ENCODE assay signal across 14 cellular contexts in genomic region chr20:2753456-2754040, GRCh38. TPM values are rescaled to one million over a fixed set of nuclear protein-coding genes. Genes with fewer than 3 reads are reported as not detected.
DNase-seq lines count a peak whose midpoint lies in the region; ATAC-seq, FAIRE-seq and TF ChIP-seq lines count a peak whose summit lies in the region.
"Had no signal": no experiment of that assay in that cellular context is flagged by ENCODE, and none has a peak within 500 bp of the region (broad histone marks: within the 10 kb centered on the region; RNA-seq: fewer than 3 reads in every experiment).

No MANE protein-coding gene starts in this region.

- ATAC-seq in naive thymus-derived CD8-positive, alpha-beta T cell: no peak
- ATAC-seq in GM18517 (IDR thresholded peaks at IDR 0.05; ENCODE audit: unreplicated experiment) (no peak), HG03175 (IDR thresholded peaks at IDR 0.05; ENCODE audit: unreplicated experiment) (no peak)
- ATAC-seq: left lobe of liver, psoas muscle had no signal

- FAIRE-seq in RCC 7860 (lab: Jason Lieb, UNC): no peak

- POLR2A ChIA-PET in activated CD4-positive, alpha-beta memory T cell treated with anti-CD3 and anti-CD28 coated beads, Interleukin-2, amount 10 ng/mL, durations not matched to agents 7 days and 5 days (lab: Charles Lee): interaction anchor here (0.6 to 2.2 kb wide), 5 partner anchors 9 to 102 kb away, joined by 3 to 6 read pairs (median 5); no protein-coding TSS in a partner anchor
- POLR2A ChIA-PET in naive thymus-derived CD8-positive, alpha-beta T cell (lab: Charles Lee): interaction anchor here (0.6 to 2.8 kb wide), 6 partner anchors 12 to 228 kb away, joined by 3 to 14 read pairs (median 5); no protein-coding TSS in a partner anchor
- POLR2A ChIA-PET in A673 (lab: Charles Lee; ENCODE audit: low non-redundant PET): no interaction called here

- no peak overlapping the region for H3K27ac ChIP-seq in A673 (ENCODE audit: low read depth, low read length, poor library complexity, severe bottlenecking)
- H3K27ac ChIP-seq: psoas muscle had no signal

- no peak for DNase-seq in activated naive CD8-positive, alpha-beta T cell treated with anti-CD3 and anti-CD28 coated beads for 36 hours
- no peak for DNase-seq in activated CD4-positive, alpha-beta memory T cell treated with anti-CD3 and anti-CD28 coated beads, Interleukin-2, amount 10 ng/mL, durations not matched to agents 7 days and 5 days
- DNase-seq in naive thymus-derived CD8-positive, alpha-beta T cell: no peak
- no peak for DNase-seq in RCC 7860 (ENCODE audit: low spot score)
- no peak for DNase-seq in A673 (ENCODE audit: low spot score)
- DNase-seq: BE2C; hippocampal formation; NK-92 treated with Interleukin-12 subunit alpha and Interleukin-12 subunit beta, amount 100 ng/mL, for 24 hours; psoas muscle had no signal

- H3K9me3 Mint-ChIP-seq in activated naive CD8-positive, alpha-beta T cell (ENCODE audit: low read depth): no peaks in the 10 kb centered on the region
- H3K9me3 Mint-ChIP-seq in activated naive CD8-positive, alpha-beta T cell treated with anti-CD3 and anti-CD28 coated beads for 36 hours: no peaks in the 10 kb centered on the region
- no peaks in the 10 kb centered on the region for H3K9me3 Mint-ChIP-seq in activated CD4-positive, alpha-beta memory T cell treated with anti-CD3 and anti-CD28 coated beads, Interleukin-2, amount 10 ng/mL, durations not matched to agents 7 days and 5 days
- no peaks in the 10 kb centered on the region for H3K9me3 Mint-ChIP-seq in naive thymus-derived CD8-positive, alpha-beta T cell
- H3K9me3 Mint-ChIP-seq: endodermal cell had no signal

- CTCF ChIA-PET in activated CD4-positive, alpha-beta memory T cell treated with anti-CD3 and anti-CD28 coated beads, Interleukin-2, amount 10 ng/mL, durations not matched to agents 7 days and 5 days (lab: Charles Lee): interaction anchor here (0.8 to 2.5 kb wide), 7 partner anchors 12 to 91 kb away, joined by 3 to 21 read pairs (median 4); partner anchors contain the start of gene IDH3B
- CTCF ChIA-PET in A673 (lab: Charles Lee): interaction anchor here (0.6 kb wide), 1 partner anchor 173 kb away, joined by 7 read pairs; no protein-coding TSS in a partner anchor

- H3K9me3 ChIP-seq in A673 (ENCODE audit: low read depth, low read length, poor library complexity, severe bottlenecking): no peaks in the 10 kb centered on the region
- H3K9me3 ChIP-seq: BE2C, psoas muscle had no signal

- peaks cover 41% of the 10 kb centered on the region for H3K27me3 ChIP-seq in A673 (replicated peaks; ENCODE audit: insufficient read depth, low read depth, low read length, poor library complexity)
- H3K27me3 ChIP-seq: BE2C had no signal

- H3K27ac Mint-ChIP-seq in activated naive CD8-positive, alpha-beta T cell: no peak overlapping the region
- no peak overlapping the region for H3K27ac Mint-ChIP-seq in activated naive CD8-positive, alpha-beta T cell treated with anti-CD3 and anti-CD28 coated beads for 36 hours
- no peak overlapping the region for H3K27ac Mint-ChIP-seq in activated CD4-positive, alpha-beta memory T cell treated with anti-CD3 and anti-CD28 coated beads, Interleukin-2, amount 10 ng/mL, durations not matched to agents 7 days and 5 days
- H3K27ac Mint-ChIP-seq in naive thymus-derived CD8-positive, alpha-beta T cell: peak overlapping the region in 5 of 10 donors; percentile 27 to 86 (median 40)
- H3K27ac Mint-ChIP-seq: endodermal cell had no signal

- BruUV-seq in A673 (replicated peaks; lab: Mats Ljungman, UMichigan): no TSS peak

- peaks cover 20% of the 10 kb centered on the region for H3K4me1 Mint-ChIP-seq in activated naive CD8-positive, alpha-beta T cell (ENCODE audit: low read depth)
- H3K4me1 Mint-ChIP-seq in activated naive CD8-positive, alpha-beta T cell treated with anti-CD3 and anti-CD28 coated beads for 36 hours: peaks cover 19% of the 10 kb centered on the region
- H3K4me1 Mint-ChIP-seq in activated CD4-positive, alpha-beta memory T cell treated with anti-CD3 and anti-CD28 coated beads, Interleukin-2, amount 10 ng/mL, durations not matched to agents 7 days and 5 days: peaks cover 27% of the 10 kb centered on the region
- H3K4me1 Mint-ChIP-seq in naive thymus-derived CD8-positive, alpha-beta T cell: peaks cover 14 to 28% (median 26%) of the 10 kb centered on the region in 4 donors

- no peaks in the 10 kb centered on the region for H3K36me3 ChIP-seq in A673 (ENCODE audit: insufficient read depth, low read length, poor library complexity, severe bottlenecking)
- H3K36me3 ChIP-seq: BE2C had no signal

- H3K4me3 ChIP-seq in A673 (ENCODE audit: low read depth, low read length, poor library complexity, severe bottlenecking): no peak overlapping the region

- peaks cover 5% of the 10 kb centered on the region for H3K4me1 ChIP-seq in A673 (ENCODE audit: insufficient read depth, low read length, poor library complexity, severe bottlenecking)
- H3K4me1 ChIP-seq: BE2C had no signal

- intact Hi-C loops in A673 (cut with micrococcal nuclease; ENCODE audit: unreplicated experiment): no loop called here

- H3K4me3 Mint-ChIP-seq in activated naive CD8-positive, alpha-beta T cell: peak overlapping the region; percentile 84
- H3K4me3 Mint-ChIP-seq in activated naive CD8-positive, alpha-beta T cell treated with anti-CD3 and anti-CD28 coated beads for 36 hours: no peak overlapping the region
- peak overlapping the region; percentile 74 for H3K4me3 Mint-ChIP-seq in activated CD4-positive, alpha-beta memory T cell treated with anti-CD3 and anti-CD28 coated beads, Interleukin-2, amount 10 ng/mL, durations not matched to agents 7 days and 5 days
- H3K4me3 Mint-ChIP-seq in naive thymus-derived CD8-positive, alpha-beta T cell: peak overlapping the region; percentile 29 to 88 (median 83)

- H3K36me3 Mint-ChIP-seq in activated naive CD8-positive, alpha-beta T cell: no peaks in the 10 kb centered on the region
- no peaks in the 10 kb centered on the region for H3K36me3 Mint-ChIP-seq in activated naive CD8-positive, alpha-beta T cell treated with anti-CD3 and anti-CD28 coated beads for 36 hours
- no peaks in the 10 kb centered on the region for H3K36me3 Mint-ChIP-seq in activated CD4-positive, alpha-beta memory T cell treated with anti-CD3 and anti-CD28 coated beads, Interleukin-2, amount 10 ng/mL, durations not matched to agents 7 days and 5 days (ENCODE audit: low read depth)
- no peaks in the 10 kb centered on the region for H3K36me3 Mint-ChIP-seq in naive thymus-derived CD8-positive, alpha-beta T cell

- H3K27me3 Mint-ChIP-seq in activated naive CD8-positive, alpha-beta T cell: peaks cover 9% of the 10 kb centered on the region
- peaks cover 40% of the 10 kb centered on the region for H3K27me3 Mint-ChIP-seq in activated naive CD8-positive, alpha-beta T cell treated with anti-CD3 and anti-CD28 coated beads for 36 hours
- peaks cover 61% of the 10 kb centered on the region for H3K27me3 Mint-ChIP-seq in activated CD4-positive, alpha-beta memory T cell treated with anti-CD3 and anti-CD28 coated beads, Interleukin-2, amount 10 ng/mL, durations not matched to agents 7 days and 5 days
- peaks cover 5 to 20% (median 14%) of the 10 kb centered on the region in 5 donors for H3K27me3 Mint-ChIP-seq in naive thymus-derived CD8-positive, alpha-beta T cell

- no peak for TF ChIP-seq CTCF in A673 (conservative IDR thresholded peaks at IDR 0.05; ENCODE audit: low read depth, low read length)

RNA-seq across cellular contexts. Expression of gene CPXM1, which starts 46.9 kb away (rescaled TPM):
- total RNA-seq in activated naive CD8-positive, alpha-beta T cell treated with anti-CD3 and anti-CD28 coated beads for 36 hours: 1 to 10 TPM; 4.2 to 4.3 TPM
- total RNA-seq in activated CD4-positive, alpha-beta memory T cell treated with anti-CD3 and anti-CD28 coated beads, Interleukin-2, amount 10 ng/mL, durations not matched to agents 7 days and 5 days: under 1 TPM; 0.20 to 0.33 TPM
- total RNA-seq in naive thymus-derived CD8-positive, alpha-beta T cell: under 1 TPM in 1 of 2 experiments, not detected in 1; 0.39 TPM
- polyA plus RNA-seq in naive thymus-derived CD8-positive, alpha-beta T cell: under 1 TPM; 0.27 to 0.56 (median 0.31) TPM
- total RNA-seq in A673 (2021): 3.8 and 7.6 TPM in 2 replicates
- total RNA-seq: left lobe of liver had no signal
